ENCODE assay signal across 9 cellular contexts in genomic region chr17:73231363-73231762, GRCh38. TPM values are rescaled to one million over a fixed set of nuclear protein-coding genes. Genes with fewer than 3 reads are reported as not detected.
DNase-seq lines count a peak whose midpoint lies in the region; ATAC-seq, FAIRE-seq and TF ChIP-seq lines count a peak whose summit lies in the region.
"Had no signal": no experiment of that assay in that cellular context is flagged by ENCODE, and none has a peak within 500 bp of the region (broad histone marks: within the 10 kb centered on the region; RNA-seq: fewer than 3 reads in every experiment).

No MANE protein-coding gene starts in this region.

- no peaks in the 10 kb centered on the region for H3K27me3 Mint-ChIP-seq in astrocyte (ENCODE audit: low read depth, unreplicated experiment)
- H3K27me3 Mint-ChIP-seq in stimulated activated naive CD8-positive, alpha-beta T cell treated with anti-CD3 and anti-CD28 coated beads, Interleukin-15, amount 100 ng/mL, for 72 hours, result no peaks in the 10 kb centered on the region

- H3K4me1 Mint-ChIP-seq in astrocyte (ENCODE audit: low read depth, unreplicated experiment), result peaks cover 36% of the 10 kb centered on the region
- peaks cover 73% of the 10 kb centered on the region for H3K4me1 Mint-ChIP-seq in stimulated activated naive CD8-positive, alpha-beta T cell treated with anti-CD3 and anti-CD28 coated beads, Interleukin-15, amount 100 ng/mL, for 72 hours

- H3K27ac ChIP-seq in DND-41 (ENCODE audit: low read length) (peak overlapping the region; percentile 80), KOPT-K1 (ENCODE audit: low read depth, low read length, poor library complexity, severe bottlenecking) (peak overlapping the region; percentile 80), astrocyte (ENCODE audit: low read depth, low read length) (peak overlapping the region; percentile 71)

- peaks cover 28% of the 10 kb centered on the region for H3K36me3 ChIP-seq in DND-41 (ENCODE audit: insufficient read depth, low read length)
- H3K36me3 ChIP-seq in KOPT-K1 (ENCODE audit: insufficient read depth, low read length), result peaks cover 37% of the 10 kb centered on the region
- peaks cover 5% of the 10 kb centered on the region for H3K36me3 ChIP-seq in astrocyte (ENCODE audit: insufficient read depth, low read length)

- H3K4me1 ChIP-seq in DND-41 (ENCODE audit: insufficient read depth, low read length), result peaks cover 52% of the 10 kb centered on the region
- H3K4me1 ChIP-seq in astrocyte (ENCODE audit: insufficient read depth, low read length), result peaks cover 32% of the 10 kb centered on the region

- peak overlapping the region; percentile 95 for H3K4me2 ChIP-seq in DND-41 (ENCODE audit: insufficient read depth, low read length)
- H3K4me2 ChIP-seq in astrocyte (ENCODE audit: low read length), result peak overlapping the region; percentile 98

- peaks cover 6% of the 10 kb centered on the region for H3K36me3 Mint-ChIP-seq in astrocyte (ENCODE audit: low read depth, unreplicated experiment)

- H3K9me3 ChIP-seq in DND-41 (ENCODE audit: insufficient read depth, low read length, severe bottlenecking), result no peaks in the 10 kb centered on the region
- no peaks in the 10 kb centered on the region for H3K9me3 ChIP-seq in KOPT-K1 (ENCODE audit: insufficient read depth, low read length, poor library complexity, severe bottlenecking)
- no peaks in the 10 kb centered on the region for H3K9me3 ChIP-seq in astrocyte (ENCODE audit: insufficient read depth, low read depth, low read length)

- no peaks in the 10 kb centered on the region for H3K9me3 Mint-ChIP-seq in astrocyte (ENCODE audit: unreplicated experiment)
- H3K9me3 Mint-ChIP-seq in stimulated activated naive CD8-positive, alpha-beta T cell treated with anti-CD3 and anti-CD28 coated beads, Interleukin-15, amount 100 ng/mL, for 72 hours, result no peaks in the 10 kb centered on the region

- H2AFZ ChIP-seq in DND-41 (ENCODE audit: low read depth, low read length), result peak overlapping the region; percentile 83
- H2AFZ ChIP-seq in astrocyte (ENCODE audit: low read depth, low read length), result peak overlapping the region; percentile 90

- peak; percentile 11 for DNase-seq in DND-41
- DNase-seq in astrocyte (ENCODE audit: low read depth), result no peak
- DNase-seq in iris pigment epithelial cell (ENCODE audit: low read depth), result peak; percentile 35
- DNase-seq in stimulated activated naive CD8-positive, alpha-beta T cell treated with anti-CD3 and anti-CD28 coated beads, Interleukin-15, amount 100 ng/mL, for 72 hours, result peak in 1 of 2 donors; percentile 5
- DNase-seq in activated CD4-positive, CD25-positive, alpha-beta regulatory T cell (lab: John Stamatoyannopoulos, UW), result no peak
- DNase-seq in activated gamma-delta T cell treated with Interleukin-2 at 50 U/mL for 16 hours, result no peak

- H3K79me2 ChIP-seq in DND-41 (ENCODE audit: insufficient read depth, low read length) (peaks cover 86% of the 10 kb centered on the region), astrocyte (ENCODE audit: insufficient read depth, low read length) (peaks cover 73% of the 10 kb centered on the region)

- peak overlapping the region; percentile 95 for H3K27ac Mint-ChIP-seq in astrocyte (ENCODE audit: unreplicated experiment)
- peak overlapping the region; percentile 89 to 99 for H3K27ac Mint-ChIP-seq in stimulated activated naive CD8-positive, alpha-beta T cell treated with anti-CD3 and anti-CD28 coated beads, Interleukin-15, amount 100 ng/mL, for 72 hours

- H4K20me1 ChIP-seq in DND-41 (ENCODE audit: insufficient read depth, low read length) (peaks cover 45% of the 10 kb centered on the region), astrocyte (ENCODE audit: insufficient read depth, low read length) (peaks cover 27% of the 10 kb centered on the region)

- FAIRE-seq in astrocyte (lab: Jason Lieb, UNC), result no peak

- H3K4me3 ChIP-seq in DND-41 (ENCODE audit: low read depth in 1 of 2, low read length in 2 of 2) (peak overlapping the region; percentile 73 to 95), astrocyte (ENCODE audit: insufficient read depth, low read depth, low read length) (peak overlapping the region; percentile 86)

- TF ChIP-seq CTCF in DND-41 (IDR thresholded peaks at IDR 0.05; ENCODE audit: borderline replicate concordance, extremely low read depth, low read length, poor library complexity, severe bottlenecking) (no peak), astrocyte (IDR thresholded peaks at IDR 0.05; ENCODE audit: insufficient read depth, low read depth, low read length) (no peak)

- ATAC-seq in DND-41 (ENCODE audit: insufficient read depth, low read depth) (no peak), HG03159 (IDR thresholded peaks at IDR 0.05; ENCODE audit: unreplicated experiment) (no peak)
- ATAC-seq in stimulated activated naive CD8-positive, alpha-beta T cell treated with anti-CD3 and anti-CD28 coated beads, Interleukin-15, amount 100 ng/mL, for 72 hours, result no peak

- H3K9ac ChIP-seq in DND-41 (ENCODE audit: low read depth, low read length) (peak overlapping the region; percentile 86), astrocyte (ENCODE audit: low read length) (peak overlapping the region; percentile 87)

- no peaks in the 10 kb centered on the region for H3K27me3 ChIP-seq in DND-41 (ENCODE audit: insufficient read depth, low read length, poor library complexity)
- H3K27me3 ChIP-seq in astrocyte (ENCODE audit: insufficient read depth, low read length), result no peaks in the 10 kb centered on the region

- H3K4me3 Mint-ChIP-seq in astrocyte (ENCODE audit: unreplicated experiment), result peak overlapping the region; percentile 99
- H3K4me3 Mint-ChIP-seq in stimulated activated naive CD8-positive, alpha-beta T cell treated with anti-CD3 and anti-CD28 coated beads, Interleukin-15, amount 100 ng/mL, for 72 hours, result peak overlapping the region; percentile 96 to 98

RNA-seq across cellular contexts. Expression of gene CPSF4L, which starts 30.3 kb away (rescaled TPM):
- total RNA-seq in astrocyte, result not detected in 2 replicates
- total RNA-seq: activated CD8-positive, alpha-beta memory T cell treated with anti-CD3 and anti-CD28 coated beads for 36 hours had no signal

RNA-seq across cellular contexts. Expression of gene COG1, which starts 38.5 kb away (rescaled TPM):
- 34.4 and 38.9 TPM in 2 replicates for total RNA-seq in astrocyte

Comparison
In these comparisons a context has a peak if more than half of its experiments do, and no peak if none do; other contexts are left out.
1. DNase-seq: peak in DND-41 (single experiment) and iris pigment epithelial cell (single experiment); none in astrocyte (single experiment), activated CD4-positive, CD25-positive, alpha-beta regulatory T cell (0 of 4) and activated gamma-delta T cell treated with Interleukin-2 at 50 U/mL for 16 hours (single experiment).
2. Peak in every context shown above with its lines, with median percentiles within 50 percentile points of each other: H3K27ac ChIP-seq.